Comparison of ENCODE assay signal across 8 cellular contexts in the genomic region with DNA sequence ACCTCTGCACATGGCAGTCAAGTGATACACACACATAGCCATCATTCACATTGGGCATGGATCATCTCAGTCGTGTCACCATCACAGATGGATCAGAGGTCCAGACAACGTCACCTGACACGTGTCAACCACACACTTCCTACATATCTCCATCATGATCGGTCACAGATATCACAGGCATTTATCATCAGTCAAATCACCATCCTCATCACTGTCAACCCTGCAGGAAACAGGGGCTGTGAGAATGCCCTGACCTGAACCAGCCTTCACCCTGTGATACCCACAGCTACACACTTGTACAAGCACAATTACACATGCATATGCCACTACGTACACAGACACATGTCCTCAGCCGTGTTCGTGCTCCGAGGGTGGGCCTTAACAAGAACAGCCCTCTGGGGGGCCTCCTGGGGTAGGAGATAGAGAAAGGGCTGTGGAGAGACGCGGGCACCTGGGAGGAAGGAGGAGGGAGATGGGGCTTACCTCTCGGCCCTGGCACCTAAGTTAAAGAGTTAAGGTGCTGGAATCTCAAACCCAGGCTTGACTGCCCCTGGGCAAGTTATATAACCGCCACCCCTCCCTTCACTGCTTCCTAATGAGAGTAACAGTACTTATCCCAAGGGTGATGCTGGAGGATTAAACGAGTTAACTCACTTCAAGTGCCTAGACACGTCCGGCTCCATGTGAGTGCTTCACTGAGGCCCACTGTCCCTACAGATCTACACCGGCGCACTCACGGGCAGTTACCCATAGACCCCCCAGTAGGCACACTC. TPM values are rescaled to one million over a fixed set of nuclear protein-coding genes. Genes with fewer than 3 reads are reported as not detected.
DNase-seq lines count a peak whose midpoint lies in the region; ATAC-seq lines count a peak whose summit lies in the region.

No MANE protein-coding gene starts in this region.

- peaks cover 2 to 9% (median 5%) of the 10 kb centered on the region in 3 donors for H3K27me3 Mint-ChIP-seq in immature natural killer cell (ENCODE audit: low read depth in 3 of 3)

- DNase-seq in M059J (ENCODE audit: low read depth) (peak; percentile 41), immature natural killer cell (peak; percentile 25 to 41 (median 36)), posterior vena cava (ENCODE audit: low spot score) (no peak), DMS 273 (lab: John Stamatoyannopoulos, UW; ENCODE audit: unreplicated experiment) (no peak)

- 13 to 40% (median 15%) methylated on average over 18 of the region's 18 CpGs for WGBS in adipose tissue, 3 donors

- no peaks in the 10 kb centered on the region for H3K9me3 ChIP-seq in stomach smooth muscle (ENCODE audit: control insufficient read depth in 2 of 2, low read length in 2 of 2)

- H3K9me3 Mint-ChIP-seq in immature natural killer cell: no peaks in the 10 kb centered on the region

- peaks cover 51% of the 10 kb centered on the region for H3K4me1 ChIP-seq in stomach smooth muscle (ENCODE audit: control insufficient read depth, insufficient read depth, low read length)

- H3K27ac Mint-ChIP-seq in immature natural killer cell: peak overlapping the region; percentile 66 to 95 (median 90)

- H3K36me3 ChIP-seq in stomach smooth muscle (ENCODE audit: control insufficient read depth in 2 of 2, insufficient read depth in 2 of 2, low read length in 2 of 2): peaks cover 5 to 10% of the 10 kb centered on the region in 2 donors

- peaks cover 24 to 25% of the 10 kb centered on the region in 2 donors for H3K4me1 Mint-ChIP-seq in immature natural killer cell

- H3K4me3 ChIP-seq in GM08714 (ENCODE audit: low read length) (peak overlapping the region; percentile 61), stomach smooth muscle (ENCODE audit: low read length in 2 of 2) (peak overlapping the region; percentile 96 to 97)

- intact Hi-C loops in posterior vena cava (cut with DNase I): no loop called here

- H3K4me3 Mint-ChIP-seq in immature natural killer cell: peak overlapping the region; percentile 89 to 96 (median 96)

- no peaks in the 10 kb centered on the region for H3K27me3 ChIP-seq in stomach smooth muscle (ENCODE audit: control insufficient read depth in 1 of 2, insufficient read depth in 2 of 2, low read length in 2 of 2)

- ATAC-seq in HG02840 (IDR thresholded peaks at IDR 0.05; ENCODE audit: low FRiP score, unreplicated experiment): no peak

- H3K27ac ChIP-seq in adipose tissue (ENCODE audit: low read depth, low read length) (peak overlapping the region; percentile 84), stomach smooth muscle (ENCODE audit: low read length) (peak overlapping the region; percentile 89)

- peaks cover 0 to 4% (median 0%) of the 10 kb centered on the region in 3 donors for H3K36me3 Mint-ChIP-seq in immature natural killer cell

- peak overlapping the region; percentile 95 for H3K9ac ChIP-seq in stomach smooth muscle (ENCODE audit: low read length in 2 of 2)

RNA-seq across cellular contexts. Expression of gene SLC12A4, which starts 1.1 kb away (rescaled TPM):
- 26.1 and 30.7 TPM in 2 replicates for total RNA-seq in M059J (2014; rRNA removed; shearing (Covaris generic))
- 10 to 100 TPM; 13.2 to 56.9 (median 44.4) TPM for polyA plus RNA-seq in adipose tissue
- 10 to 100 TPM in 1 of 3 donors, 1 to 10 TPM in 2; 5.1 to 10.5 (median 6.6) TPM for polyA plus RNA-seq in immature natural killer cell
- total RNA-seq in posterior vena cava: 10 to 100 TPM; 82.6 to 90.1 TPM

RNA-seq across cellular contexts. Expression of gene DPEP3, which starts 12.9 kb away (rescaled TPM):
- total RNA-seq in M059J (2014; rRNA removed; shearing (Covaris generic)): not detected in 2 replicates
- polyA plus RNA-seq in adipose tissue: under 1 TPM in 1 of 3 donors, not detected in 2; 0.34 TPM
- polyA plus RNA-seq in immature natural killer cell: under 1 TPM in 1 of 3 donors, not detected in 2; 0.11 TPM
- not detected for total RNA-seq in posterior vena cava

RNA-seq across cellular contexts. Expression of gene LCAT, which starts 23.4 kb away (rescaled TPM):
- 4.6 and 5.2 TPM in 2 replicates for total RNA-seq in M059J (2014; rRNA removed; shearing (Covaris generic))
- polyA plus RNA-seq in adipose tissue: 10 to 100 TPM in 2 of 3 donors, 1 to 10 TPM in 1; 7.5 to 34.0 (median 18.5) TPM
- polyA plus RNA-seq in immature natural killer cell: 1 to 10 TPM in 1 of 3 donors, under 1 TPM in 1, not detected in 1; 0.14 to 1.3 TPM
- total RNA-seq in posterior vena cava: 10 to 100 TPM; 19.2 to 29.8 TPM

RNA-seq across cellular contexts. Expression of gene PSMB10, which starts 30.7 kb away (rescaled TPM):
- total RNA-seq in M059J (2014; rRNA removed; shearing (Covaris generic)): 53.8 and 63.5 TPM in 2 replicates
- 10 to 100 TPM; 69.8 to 81.9 (median 80.0) TPM for polyA plus RNA-seq in adipose tissue
- polyA plus RNA-seq in immature natural killer cell: 1,000 to 10,000 TPM in 2 of 3 donors, 100 to 1,000 TPM in 1; 893 to 1,468 (median 1,114) TPM
- 10 to 100 TPM; 30.4 to 31.8 TPM for total RNA-seq in posterior vena cava

RNA-seq across cellular contexts. Expression of gene DPEP2, which starts 31.9 kb away (rescaled TPM):
- not detected in 2 replicates for total RNA-seq in M059J (2014; rRNA removed; shearing (Covaris generic))
- polyA plus RNA-seq in adipose tissue (1 to 10 TPM in 2 of 3 donors, under 1 TPM in 1; 0.76 to 4.2 (median 3.2) TPM), immature natural killer cell (10 to 100 TPM; 45.5 to 62.6 (median 59.4) TPM)
- total RNA-seq in posterior vena cava: 1 to 10 TPM; 1.1 to 3.0 TPM

Comparison
In these comparisons a context has a peak if more than half of its experiments do, and no peak if none do; other contexts are left out.
1. DNase-seq: peak in M059J (single experiment) and immature natural killer cell (3 of 3); none in posterior vena cava (single experiment) and DMS 273 (single experiment).